Comparison of ENCODE assay signal across 14 cellular contexts in genomic region chr2:181789827-181790448, GRCh38.
DNase-seq lines count a peak whose midpoint lies in the region; ATAC-seq, FAIRE-seq and TF ChIP-seq lines count a peak whose summit lies in the region.
"Had no signal": no experiment of that assay in that cellular context is flagged by ENCODE, and none has a peak within 500 bp of the region (broad histone marks: within the 10 kb centered on the region; RNA-seq: fewer than 3 reads in every experiment).

No MANE protein-coding gene starts in this region.

- H3K4me2 ChIP-seq in astrocyte (ENCODE audit: low read length): no peak overlapping the region

- TF ChIP-seq EP300 in transverse colon (IDR thresholded peaks at IDR 0.05; ENCODE audit: low read depth): no peak

- H3K4me1 ChIP-seq in astrocyte (ENCODE audit: insufficient read depth, low read length): peaks cover 42% of the 10 kb centered on the region
- H3K4me1 ChIP-seq in transverse colon: peaks cover 5 to 55% (median 25%) of the 10 kb centered on the region in 4 donors
- H3K4me1 ChIP-seq: prostate gland had no signal

- peaks cover 2% of the 10 kb centered on the region for H3K27me3 Mint-ChIP-seq in activated naive CD8-positive, alpha-beta T cell
- H3K27me3 Mint-ChIP-seq in activated naive CD8-positive, alpha-beta T cell treated with anti-CD3 and anti-CD28 coated beads, Interleukin-2, amount 50 U/mL, for 24 hours: peaks cover 3% of the 10 kb centered on the region
- no peaks in the 10 kb centered on the region for H3K27me3 Mint-ChIP-seq in astrocyte (ENCODE audit: low read depth, unreplicated experiment)

- peak overlapping the region; percentile 14 for H3K27ac Mint-ChIP-seq in activated naive CD8-positive, alpha-beta T cell
- H3K27ac Mint-ChIP-seq in activated naive CD8-positive, alpha-beta T cell treated with anti-CD3 and anti-CD28 coated beads, Interleukin-2, amount 50 U/mL, for 24 hours: no peak overlapping the region
- H3K27ac Mint-ChIP-seq in astrocyte (ENCODE audit: unreplicated experiment): peak overlapping the region; percentile 97

- no peak overlapping the region for H3K4me3 Mint-ChIP-seq in activated naive CD8-positive, alpha-beta T cell
- H3K4me3 Mint-ChIP-seq in activated naive CD8-positive, alpha-beta T cell treated with anti-CD3 and anti-CD28 coated beads, Interleukin-2, amount 50 U/mL, for 24 hours: no peak overlapping the region
- H3K4me3 Mint-ChIP-seq in astrocyte (ENCODE audit: unreplicated experiment): no peak overlapping the region

- in situ Hi-C loops in transverse colon (cut with MboI; ENCODE audit: low pct_ligation_motif_present in 1 of 4, low pct_unique_long_range_greater_than_20kb in 1 of 4, low sequenced_read_pairs in 3 of 4): no loop called here

- H2AFZ ChIP-seq in astrocyte (ENCODE audit: low read depth, low read length): no peak overlapping the region

- no peaks in the 10 kb centered on the region for H3K27me3 ChIP-seq in astrocyte (ENCODE audit: insufficient read depth, low read length)
- no peaks in the 10 kb centered on the region for H3K27me3 ChIP-seq in transverse colon
- H3K27me3 ChIP-seq: SJCRH30 had no signal

- no peak for DNase-seq in activated naive CD8-positive, alpha-beta T cell treated with anti-CD3 and anti-CD28 coated beads, Interleukin-2, amount 50 U/mL, for 24 hours
- DNase-seq in astrocyte (ENCODE audit: low read depth) (peak; percentile 35), transverse colon (no peak), NCI-H1417 treated with DMSO at 0.1 percent for 48 hours (lab: John Stamatoyannopoulos, UW) (no peak), superior temporal gyrus (ENCODE audit: extremely low spot score) (no peak), hepatic stellate cell (ENCODE audit: low spot score) (no peak)
- DNase-seq: NCI-H2029, NCI-H82, SJCRH30 had no signal

- H3K4me3 ChIP-seq in astrocyte (ENCODE audit: insufficient read depth, low read depth, low read length) (no peak overlapping the region), transverse colon (no peak overlapping the region)
- H3K4me3 ChIP-seq: prostate gland, SJCRH30 had no signal

- H3K4me1 Mint-ChIP-seq in activated naive CD8-positive, alpha-beta T cell (ENCODE audit: low read depth): peaks cover 23% of the 10 kb centered on the region
- H3K4me1 Mint-ChIP-seq in activated naive CD8-positive, alpha-beta T cell treated with anti-CD3 and anti-CD28 coated beads, Interleukin-2, amount 50 U/mL, for 24 hours: peaks cover 21% of the 10 kb centered on the region
- H3K4me1 Mint-ChIP-seq in astrocyte (ENCODE audit: low read depth, unreplicated experiment): peaks cover 49% of the 10 kb centered on the region

- ATAC-seq in activated naive CD8-positive, alpha-beta T cell treated with anti-CD3 and anti-CD28 coated beads, Interleukin-2, amount 50 U/mL, for 24 hours: no peak
- ATAC-seq in HG03432 (IDR thresholded peaks at IDR 0.05; ENCODE audit: unreplicated experiment): peak; percentile 42

- peak overlapping the region; percentile 11 for H3K9ac ChIP-seq in astrocyte (ENCODE audit: low read length)

- FAIRE-seq in astrocyte (lab: Jason Lieb, UNC): no peak
- FAIRE-seq: D721Med, TTC549 had no signal

- H3K36me3 ChIP-seq in astrocyte (ENCODE audit: insufficient read depth, low read length) (no peaks in the 10 kb centered on the region), transverse colon (no peaks in the 10 kb centered on the region)
- H3K36me3 ChIP-seq: prostate gland, SJCRH30 had no signal

- H3K9me3 ChIP-seq in astrocyte (ENCODE audit: insufficient read depth, low read depth, low read length) (peaks cover 2% of the 10 kb centered on the region), transverse colon (no peaks in the 10 kb centered on the region)
- H3K9me3 ChIP-seq: prostate gland had no signal

- intact Hi-C loops in transverse colon (cut with DNase I; ENCODE audit: low total_unique reads): no loop called here

- H3K9me3 Mint-ChIP-seq in activated naive CD8-positive, alpha-beta T cell (ENCODE audit: low read depth): peaks cover 5% of the 10 kb centered on the region
- H3K9me3 Mint-ChIP-seq in activated naive CD8-positive, alpha-beta T cell treated with anti-CD3 and anti-CD28 coated beads, Interleukin-2, amount 50 U/mL, for 24 hours: peaks cover 5% of the 10 kb centered on the region
- H3K9me3 Mint-ChIP-seq in astrocyte (ENCODE audit: unreplicated experiment): peaks cover 3% of the 10 kb centered on the region

- H3K27ac ChIP-seq in astrocyte (ENCODE audit: low read depth, low read length): peak overlapping the region; percentile 97
- H3K27ac ChIP-seq in transverse colon: peak overlapping the region; percentile 45 to 80 (median 74)
- H3K27ac ChIP-seq: prostate gland had no signal

- 77% methylated on average over 4 of the region's 4 CpGs; no CpG with 5 or more reads in 1 of the 2 donors for WGBS in transverse colon (ENCODE audit: low coverage in 1 of 2), 2 donors

- no peak for TF ChIP-seq POLR2A in transverse colon (IDR thresholded peaks at IDR 0.05)

- TF ChIP-seq CTCF in astrocyte (IDR thresholded peaks at IDR 0.05; ENCODE audit: insufficient read depth, low read depth, low read length): no peak
- TF ChIP-seq CTCF in transverse colon (IDR thresholded peaks at IDR 0.05): no peak

- H3K36me3 Mint-ChIP-seq in activated naive CD8-positive, alpha-beta T cell: peaks cover 5% of the 10 kb centered on the region
- no peaks in the 10 kb centered on the region for H3K36me3 Mint-ChIP-seq in activated naive CD8-positive, alpha-beta T cell treated with anti-CD3 and anti-CD28 coated beads, Interleukin-2, amount 50 U/mL, for 24 hours (ENCODE audit: low read depth)
- H3K36me3 Mint-ChIP-seq in astrocyte (ENCODE audit: low read depth, unreplicated experiment): no peaks in the 10 kb centered on the region

- H3K79me2 ChIP-seq in astrocyte (ENCODE audit: insufficient read depth, low read length): no peaks in the 10 kb centered on the region

- H4K20me1 ChIP-seq in astrocyte (ENCODE audit: insufficient read depth, low read length): no peaks in the 10 kb centered on the region
